In the genomic region with DNA sequence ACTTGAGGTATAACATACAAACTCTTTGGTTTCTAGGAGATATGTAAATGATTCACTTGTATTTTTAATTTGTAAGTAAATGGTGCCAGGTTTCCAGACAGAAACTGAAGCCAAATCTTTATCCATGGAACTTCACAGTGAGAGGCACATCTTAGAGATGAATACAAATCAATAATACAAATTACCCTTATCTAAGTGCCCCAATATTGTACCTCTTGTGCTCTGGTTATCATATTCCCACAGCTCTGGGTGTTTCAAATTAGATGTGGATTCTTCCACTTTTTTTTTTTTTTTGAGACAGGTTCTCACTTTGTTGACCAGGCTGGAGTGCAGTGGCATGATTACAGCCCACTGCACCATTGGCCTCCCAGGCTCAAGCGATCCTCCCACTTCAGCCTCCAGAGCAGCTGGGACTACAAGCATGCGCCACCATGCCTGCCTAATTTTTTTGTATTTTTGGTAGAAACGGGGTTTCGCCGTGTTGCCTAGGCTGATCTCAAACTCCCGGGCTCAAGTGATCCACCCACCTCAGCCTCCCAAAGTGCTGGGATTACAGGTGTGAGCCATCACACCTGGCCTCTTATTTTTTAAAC, we compare ENCODE assay signal across 17 cellular contexts.
"Had no signal": no experiment of that assay in that cellular context is flagged by ENCODE, and none has a peak within 500 bp of the region (broad histone marks: within the 10 kb centered on the region; RNA-seq: fewer than 3 reads in every experiment).

No MANE protein-coding gene starts in this region.

- H3K27me3 ChIP-seq: esophagus muscularis mucosa, heart right ventricle, left lung, tibial nerve, uterus had no signal

- H3K4me1 ChIP-seq: esophagus muscularis mucosa, heart right ventricle, left lung, tibial nerve, uterus had no signal

- H3K36me3 ChIP-seq: esophagus muscularis mucosa, heart right ventricle, left lung, tibial nerve, uterus had no signal

- H3K4me3 Mint-ChIP-seq: activated CD4-positive, alpha-beta T cell treated with anti-CD3 and anti-CD28 coated beads, Interleukin-2, amount 10 ng/mL, durations not matched to agents 7 days and 5 days; activated CD8-positive, alpha-beta T cell treated with anti-CD3 and anti-CD28 coated beads, Interleukin-2, amount 10 ng/mL, durations not matched to agents 7 days and 5 days; activated naive CD4-positive, alpha-beta T cell treated with anti-CD3 and anti-CD28 coated beads for 36 hours; activated T-cell treated with anti-CD3 and anti-CD28 coated beads, Interleukin-2, amount 50 U/mL, for 4 hours; central memory CD8-positive, alpha-beta T cell; neural crest cell had no signal

- H3K9me3 Mint-ChIP-seq: activated CD4-positive, alpha-beta T cell treated with anti-CD3 and anti-CD28 coated beads, Interleukin-2, amount 10 ng/mL, durations not matched to agents 7 days and 5 days; activated naive CD4-positive, alpha-beta T cell treated with anti-CD3 and anti-CD28 coated beads for 36 hours; activated T-cell treated with anti-CD3 and anti-CD28 coated beads, Interleukin-2, amount 50 U/mL, for 4 hours; brain; central memory CD8-positive, alpha-beta T cell; neural crest cell had no signal

- H3K27ac ChIP-seq: coronary artery, esophagus muscularis mucosa, heart right ventricle, left lung, tibial nerve, uterus had no signal

- ATAC-seq: activated CD8-positive, alpha-beta T cell treated with anti-CD3 and anti-CD28 coated beads, Interleukin-2, amount 10 ng/mL, durations not matched to agents 7 days and 5 days; activated T-cell treated with anti-CD3 and anti-CD28 coated beads, Interleukin-2, amount 50 U/mL, for 4 hours; heart right ventricle; left lung; stimulated activated naive CD8-positive, alpha-beta T cell treated with anti-CD3 and anti-CD28 coated beads, Interleukin-15, Interleukin-2, amounts not matched to agents 100 U/mL and 50 U/mL, for 24 hours had no signal

- H3K27me3 Mint-ChIP-seq: brain had no signal

- H3K4me3 ChIP-seq: coronary artery, esophagus muscularis mucosa, heart right ventricle, left lung, tibial nerve, uterus had no signal

- H3K27ac Mint-ChIP-seq: activated CD4-positive, alpha-beta T cell treated with anti-CD3 and anti-CD28 coated beads, Interleukin-2, amount 10 ng/mL, durations not matched to agents 7 days and 5 days; activated CD8-positive, alpha-beta T cell treated with anti-CD3 and anti-CD28 coated beads, Interleukin-2, amount 10 ng/mL, durations not matched to agents 7 days and 5 days; activated naive CD4-positive, alpha-beta T cell treated with anti-CD3 and anti-CD28 coated beads for 36 hours had no signal

- H3K36me3 Mint-ChIP-seq: brain had no signal

- DNase-seq: activated CD4-positive, alpha-beta T cell treated with anti-CD3 and anti-CD28 coated beads, Interleukin-2, amount 10 ng/mL, durations not matched to agents 7 days and 5 days; activated CD8-positive, alpha-beta T cell treated with anti-CD3 and anti-CD28 coated beads, Interleukin-2, amount 10 ng/mL, durations not matched to agents 7 days and 5 days; activated naive CD4-positive, alpha-beta T cell treated with anti-CD3 and anti-CD28 coated beads for 36 hours; activated T-cell treated with anti-CD3 and anti-CD28 coated beads, Interleukin-2, amount 50 U/mL, for 4 hours; effector CD4-positive, alpha-beta T cell; heart right ventricle; left lung; retina; stimulated activated naive CD8-positive, alpha-beta T cell treated with anti-CD3 and anti-CD28 coated beads, Interleukin-15, Interleukin-2, amounts not matched to agents 100 U/mL and 50 U/mL, for 24 hours; substantia nigra; uterus had no signal

- H3K4me1 Mint-ChIP-seq: activated CD4-positive, alpha-beta T cell treated with anti-CD3 and anti-CD28 coated beads, Interleukin-2, amount 10 ng/mL, durations not matched to agents 7 days and 5 days; central memory CD8-positive, alpha-beta T cell; neural crest cell had no signal

- H3K9me3 ChIP-seq: esophagus muscularis mucosa, heart right ventricle, left lung, tibial nerve, uterus had no signal
